Comparison of ENCODE assay signal across 8 cellular contexts in the genomic region with DNA sequence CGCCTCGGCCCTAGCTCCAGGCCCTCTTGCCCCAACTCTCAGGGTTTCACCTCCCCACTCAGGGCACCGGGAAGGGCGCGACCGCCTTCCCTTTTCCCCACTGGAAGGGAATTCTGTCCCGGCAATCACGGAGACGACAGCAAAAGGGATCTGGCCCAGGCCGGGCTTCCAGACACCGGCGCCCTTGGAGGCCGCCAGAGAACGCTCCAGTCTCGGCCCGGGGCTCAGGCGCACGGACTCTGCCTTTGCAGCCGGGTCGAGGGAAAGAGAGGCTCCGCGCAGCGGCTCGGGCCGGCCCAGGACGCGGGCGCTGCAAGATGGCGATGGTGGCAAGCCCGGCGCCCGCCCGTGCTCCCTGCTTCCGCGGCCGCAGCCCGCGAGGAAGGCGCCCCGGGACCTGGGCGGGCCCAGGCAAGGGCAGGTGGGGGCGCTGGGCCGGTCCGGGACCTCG. TPM values are rescaled to one million over a fixed set of nuclear protein-coding genes. Genes with fewer than 3 reads are reported as not detected.
DNase-seq lines count a peak whose midpoint lies in the region; ATAC-seq and TF ChIP-seq lines count a peak whose summit lies in the region.

No MANE protein-coding gene starts in this region.

- peaks cover 48 to 74% (median 59%) of the 10 kb centered on the region in 3 donors for H3K4me1 Mint-ChIP-seq in CD8-positive, alpha-beta memory T cell
- H3K4me1 Mint-ChIP-seq in GM23338: peaks cover 13% of the 10 kb centered on the region

- peak overlapping the region; percentile 82 to 95 (median 87) for H3K4me3 Mint-ChIP-seq in CD8-positive, alpha-beta memory T cell
- H3K4me3 Mint-ChIP-seq in GM23338: peak overlapping the region; percentile 84

- H3K36me3 Mint-ChIP-seq in CD8-positive, alpha-beta memory T cell: peaks cover 0 to 17% (median 0%) of the 10 kb centered on the region in 3 donors
- peaks cover 33% of the 10 kb centered on the region for H3K36me3 Mint-ChIP-seq in GM23338 (ENCODE audit: low read depth)

- CTCF ChIA-PET in CD8-positive, alpha-beta memory T cell (lab: Charles Lee): interaction anchor here (0.9 to 9.6 kb wide), 7 partner anchors 14 to 98 kb away, joined by 3 to 47 read pairs (median 10); a partner anchor contains a TSS

- H3K79me2 ChIP-seq in GM23338 (replicated peaks; ENCODE audit: insufficient read depth): peaks cover 51% of the 10 kb centered on the region

- TF ChIP-seq POLR2A in esophagus squamous epithelium (IDR thresholded peaks at IDR 0.05): no peak
- TF ChIP-seq POLR2A in ovary (IDR thresholded peaks at IDR 0.05): no peak

- H3K4me2 ChIP-seq in GM23338: peak overlapping the region; percentile 97

- peak overlapping the region; percentile 74 for H3K27ac ChIP-seq in CD8-positive, alpha-beta memory T cell (ENCODE audit: low read depth, low read length)
- no peak overlapping the region for H3K27ac ChIP-seq in GM23338 (ENCODE audit: low read depth)
- H3K27ac ChIP-seq in SJSA1: peak overlapping the region; percentile 65
- H3K27ac ChIP-seq in esophagus squamous epithelium: peak overlapping the region; percentile 95 to 99 (median 97)
- peak overlapping the region; percentile 96 to 98 for H3K27ac ChIP-seq in ovary

- H3K27me3 ChIP-seq in CD8-positive, alpha-beta memory T cell (ENCODE audit: insufficient read depth, low read length, poor library complexity, severe bottlenecking): no peaks in the 10 kb centered on the region
- H3K27me3 ChIP-seq in GM23338 (ENCODE audit: insufficient read depth) (no peaks in the 10 kb centered on the region), SJSA1 (replicated peaks) (no peaks in the 10 kb centered on the region), esophagus squamous epithelium (no peaks in the 10 kb centered on the region), ovary (no peaks in the 10 kb centered on the region)

- no peaks in the 10 kb centered on the region for H3F3A ChIP-seq in GM23338 (replicated peaks; ENCODE audit: low read depth)

- no peak for TF ChIP-seq CTCF in GM23338 (conservative IDR thresholded peaks at IDR 0.05; ENCODE audit: low read depth in 2 of 2)
- no peak for TF ChIP-seq CTCF in esophagus squamous epithelium (IDR thresholded peaks at IDR 0.05)
- no peak for TF ChIP-seq CTCF in ovary (IDR thresholded peaks at IDR 0.05)

- H3K27me3 Mint-ChIP-seq in CD8-positive, alpha-beta memory T cell: peaks cover 0 to 3% of the 10 kb centered on the region in 2 donors
- H3K27me3 Mint-ChIP-seq in GM23338 (ENCODE audit: insufficient read depth, low read depth, poor library complexity): peaks cover 24% of the 10 kb centered on the region

- H3K27ac Mint-ChIP-seq in CD8-positive, alpha-beta memory T cell: peak overlapping the region; percentile 23 to 96 (median 65)
- no peak overlapping the region for H3K27ac Mint-ChIP-seq in GM23338

- H3K9me3 Mint-ChIP-seq in CD8-positive, alpha-beta memory T cell: no peaks in the 10 kb centered on the region
- H3K9me3 Mint-ChIP-seq in GM23338: peaks cover 33% of the 10 kb centered on the region

- WGBS in esophagus squamous epithelium, 2 donors: no CpG with 5 or more reads among the region's 45 CpGs
- 0 to 2% (median 1%) methylated on average over 36 to 45 of the region's 45 CpGs for WGBS in ovary, 3 donors

- POLR2A ChIA-PET in CD8-positive, alpha-beta memory T cell (lab: Charles Lee): interaction anchor here (0.6 to 4.4 kb wide), 10 partner anchors 20 to 358 kb away, joined by 3 to 59 read pairs (median 6); a partner anchor contains a TSS

- peak overlapping the region; percentile 74 for H3K4me3 ChIP-seq in CD8-positive, alpha-beta memory T cell (ENCODE audit: low read length)
- H3K4me3 ChIP-seq in GM23338 (peak overlapping the region; percentile 95), SJSA1 (peak overlapping the region; percentile 91), esophagus squamous epithelium (peak overlapping the region; percentile 82 to 96 (median 92)), ovary (peak overlapping the region; percentile 87)

- intact Hi-C loops in esophagus squamous epithelium (cut with DNase I): no loop called here
- intact Hi-C loops in ovary (cut with DNase I): loop anchor here (1.0 to 5.0 kb wide), 6 partner anchors 36 to 99 kb away; a partner anchor contains a TSS

- no peak for TF ChIP-seq EP300 in ovary (IDR thresholded peaks at IDR 0.05)

- H2AFZ ChIP-seq in GM23338: no peak overlapping the region

- DNase-seq in CD8-positive, alpha-beta memory T cell: peak in 2 of 5 donors; percentile 46 to 75
- DNase-seq in GM23338 (ENCODE audit: low spot score) (no peak), SJSA1 (ENCODE audit: low read depth in 1 of 2, low spot score in 2 of 2) (no peak), esophagus squamous epithelium (lab: John Stamatoyannopoulos, UW) (no peak), ovary (no peak), NCI-H82 (lab: John Stamatoyannopoulos, UW) (no peak), HuH-7.5 (ENCODE audit: low spot score) (no peak), NCI-H128 (lab: John Stamatoyannopoulos, UW; ENCODE audit: unreplicated experiment) (no peak)

- H3K4me1 ChIP-seq in CD8-positive, alpha-beta memory T cell (ENCODE audit: insufficient read depth, low read length): peaks cover 64% of the 10 kb centered on the region
- H3K4me1 ChIP-seq in GM23338 (ENCODE audit: insufficient read depth): peaks cover 12% of the 10 kb centered on the region; the same call in 1 of the 2 replicates
- peaks cover 17% of the 10 kb centered on the region for H3K4me1 ChIP-seq in SJSA1 (replicated peaks)
- H3K4me1 ChIP-seq in esophagus squamous epithelium: peaks cover 54 to 77% (median 55%) of the 10 kb centered on the region in 3 donors
- peaks cover 44% of the 10 kb centered on the region for H3K4me1 ChIP-seq in ovary (ENCODE audit: insufficient read depth)

- no peaks in the 10 kb centered on the region for H3K9me3 ChIP-seq in CD8-positive, alpha-beta memory T cell (ENCODE audit: low read length)
- no peaks in the 10 kb centered on the region for H3K9me3 ChIP-seq in SJSA1 (replicated peaks)
- peaks cover 0 to 9% (median 0%) of the 10 kb centered on the region in 3 donors for H3K9me3 ChIP-seq in esophagus squamous epithelium
- no peaks in the 10 kb centered on the region for H3K9me3 ChIP-seq in ovary

- H3K9me2 ChIP-seq in GM23338 (ENCODE audit: insufficient read depth): 0 out of 2 replicates have a peak, but pooled peaks cover 3% of the 10 kb centered on the region

- no peaks in the 10 kb centered on the region for H3K36me3 ChIP-seq in CD8-positive, alpha-beta memory T cell (ENCODE audit: insufficient read depth, low read length)
- H3K36me3 ChIP-seq in GM23338 (ENCODE audit: insufficient read depth) (no peaks in the 10 kb centered on the region), SJSA1 (0 out of 2 replicates have a peak, but pooled peaks cover 5% of the 10 kb centered on the region), esophagus squamous epithelium (peaks cover 0 to 12% (median 0%) of the 10 kb centered on the region in 3 donors), ovary (no peaks in the 10 kb centered on the region)

- ATAC-seq in GM23338: no peak; the same call in 2 of the 3 replicates

- H4K20me1 ChIP-seq in GM23338 (replicated peaks; ENCODE audit: insufficient read depth): peaks cover 7% of the 10 kb centered on the region

TF ChIP-seq in GM23338, 12 proteins besides CTCF, POLR2A, EP300 and RAD21 (continues in another document):
- TF ChIP-seq NANOG (IDR thresholded peaks at IDR 0.05; ENCODE audit: borderline replicate concordance) (no peak), ZNF114 (CRISPR knock-in tag; IDR thresholded peaks at IDR 0.05) (no peak), ZNF331 (CRISPR knock-in tag; IDR thresholded peaks at IDR 0.05; ENCODE audit: low read depth) (no peak), CREB1 (CRISPR knock-in tag; IDR thresholded peaks at IDR 0.05; ENCODE audit: low read depth) (no peak), EZH2 (IDR thresholded peaks at IDR 0.05; ENCODE audit: low read depth, unreplicated experiment) (no peak), POLR2AphosphoS5 (IDR thresholded peaks at IDR 0.05; ENCODE audit: low read depth) (no peak)

RNA-seq across cellular contexts. Expression of a gene that starts 1.1 kb away (rescaled TPM):
- 100 to 1,000 TPM; 139 to 149 TPM for total RNA-seq in CD8-positive, alpha-beta memory T cell
- polyA plus RNA-seq in CD8-positive, alpha-beta memory T cell: 88.1 TPM
- total RNA-seq in GM23338 (2014; rRNA removed; shearing (Covaris generic)): 125 and 192 TPM in 2 replicates
- 74.0 and 89.2 TPM in 2 replicates for polyA plus RNA-seq in GM23338 (2016; fragmentation: Nextera tagmentation; extraction: Ambion mirVana)
- total RNA-seq in SJSA1 (2014; rRNA removed; shearing (Covaris generic)): 80.9 and 89.3 TPM in 2 replicates
- total RNA-seq in esophagus squamous epithelium: 100 to 1,000 TPM in 3 of 4 donors, 10 to 100 TPM in 1; 72.2 to 121 (median 113) TPM
- total RNA-seq in ovary: 100 to 1,000 TPM in 6 of 7 donors, 10 to 100 TPM in 1; 89.5 to 231 (median 154) TPM
- polyA plus RNA-seq in ovary: 100 to 1,000 TPM in 1 of 2 donors, 10 to 100 TPM in 1; 45.7 to 124 TPM

RNA-seq across cellular contexts. Expression of a gene that starts 41.9 kb away (rescaled TPM):
- 10 to 100 TPM; 59.4 to 63.8 TPM for total RNA-seq in CD8-positive, alpha-beta memory T cell
- polyA plus RNA-seq in CD8-positive, alpha-beta memory T cell: 75.3 TPM
- 99.0 and 120 TPM in 2 replicates for total RNA-seq in GM23338 (2014; rRNA removed; shearing (Covaris generic))
- polyA plus RNA-seq in GM23338 (2016; fragmentation: Nextera tagmentation; extraction: Ambion mirVana) (48.3 and 49.8 TPM in 2 replicates), ovary (10 to 100 TPM; 23.8 to 60.7 TPM)
- 34.4 and 39.7 TPM in 2 replicates for total RNA-seq in SJSA1 (2014; rRNA removed; shearing (Covaris generic))
- total RNA-seq in esophagus squamous epithelium (10 to 100 TPM; 56.6 to 78.7 (median 67.5) TPM), ovary (10 to 100 TPM; 48.3 to 71.3 (median 56.7) TPM)
